In the genomic region with DNA sequence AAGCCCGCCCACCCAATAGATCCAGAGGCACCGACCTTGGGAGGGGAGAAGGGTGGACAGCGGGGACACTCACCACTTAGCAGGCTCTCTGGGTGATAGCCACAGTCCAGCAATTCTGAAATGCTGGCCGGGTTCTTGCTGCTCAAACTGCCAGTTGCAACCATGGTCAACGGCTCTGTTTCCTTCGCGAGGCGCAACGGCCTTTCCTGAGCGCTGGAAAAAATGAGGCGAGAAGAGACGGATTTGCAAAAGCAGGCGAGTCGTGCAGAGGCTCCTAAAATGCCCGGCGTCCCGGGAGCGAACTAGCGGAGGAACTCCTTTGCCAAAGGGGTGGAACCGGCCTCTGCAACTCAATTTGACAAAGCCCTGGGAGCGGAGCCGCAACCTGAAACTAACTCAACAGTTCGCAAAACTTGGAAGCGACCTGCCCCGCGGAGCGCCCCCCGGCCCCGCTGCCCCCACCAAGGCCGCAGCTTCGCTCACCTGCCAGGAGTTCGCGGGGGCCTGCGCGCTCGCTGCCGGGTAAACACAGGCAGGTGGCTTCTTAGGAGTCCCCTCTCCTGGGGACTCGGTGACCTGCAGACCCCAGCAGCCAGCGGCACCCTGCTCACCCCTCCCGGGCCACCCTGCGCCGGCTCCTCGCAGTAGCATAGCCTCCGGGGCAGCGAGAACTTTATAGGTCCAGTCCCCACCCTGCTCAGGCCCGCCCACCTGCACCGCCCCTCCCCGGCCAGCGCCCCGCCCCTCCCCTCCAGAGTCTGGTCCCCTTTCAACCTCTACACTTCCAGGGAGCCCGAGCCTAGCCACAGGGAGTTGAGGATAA, we compare ENCODE assay signal across 8 cellular contexts. TPM values are rescaled to one million over a fixed set of nuclear protein-coding genes. Genes with fewer than 3 reads are reported as not detected.
A peak's percentile ranks its signal among the peaks of the same experiment; 100 is the strongest.
DNase-seq lines count a peak whose midpoint lies in the region; ATAC-seq and TF ChIP-seq lines count a peak whose summit lies in the region.

A gene with protein sequence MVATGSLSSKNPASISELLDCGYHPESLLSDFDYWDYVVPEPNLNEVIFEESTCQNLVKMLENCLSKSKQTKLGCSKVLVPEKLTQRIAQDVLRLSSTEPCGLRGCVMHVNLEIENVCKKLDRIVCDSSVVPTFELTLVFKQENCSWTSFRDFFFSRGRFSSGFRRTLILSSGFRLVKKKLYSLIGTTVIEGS (minus strand): TSS at position 649 of the 823 bp plus-strand sequence. CDS start 485 bp downstream, at position 164.

- ATAC-seq in body of pancreas: peak; percentile 79
- ATAC-seq in HG03469 (IDR thresholded peaks at IDR 0.05; ENCODE audit: unreplicated experiment): no peak
- ATAC-seq in HG03095 (IDR thresholded peaks at IDR 0.05; ENCODE audit: unreplicated experiment): no peak

- H3K4me3 ChIP-seq in body of pancreas (peak within 1 kb of the TSS; percentile 48 to 65), skeletal muscle tissue (ENCODE audit: low read length in 3 of 3) (peak within 1 kb of the TSS; percentile 82 to 94 (median 91)), Karpas-422 (ENCODE audit: low read length) (no peak within 1 kb of the TSS)

- H2AFZ ChIP-seq in Karpas-422 (ENCODE audit: low read length): no peak within 1 kb of the TSS

- H3K9me3 ChIP-seq in body of pancreas (no peaks in the 10 kb centered on the region), skeletal muscle tissue (ENCODE audit: control insufficient read depth in 3 of 3, low read length in 3 of 3) (no peaks in the 10 kb centered on the region), Karpas-422 (ENCODE audit: low read length) (no peaks in the 10 kb centered on the region)

- no peaks in the 10 kb centered on the region for H3K9me2 ChIP-seq in Karpas-422 (replicated peaks; ENCODE audit: insufficient read depth, low read length)

- H3K4me1 ChIP-seq in body of pancreas (peaks cover 16% of the 10 kb centered on the region), skeletal muscle tissue (ENCODE audit: control insufficient read depth in 3 of 3, insufficient read depth in 3 of 3, low read length in 3 of 3) (peaks cover 10 to 16% (median 15%) of the 10 kb centered on the region in 3 donors), Karpas-422 (ENCODE audit: low read length) (no peaks in the 10 kb centered on the region)

- H3K36me3 ChIP-seq in body of pancreas (replicated peaks in 1 of 2; ENCODE audit: insufficient read depth in 1 of 2, low read depth in 2 of 2) (no peaks in the 10 kb centered on the region), skeletal muscle tissue (ENCODE audit: control insufficient read depth in 3 of 3, insufficient read depth in 3 of 3, low read length in 3 of 3) (peaks cover 5 to 37% (median 28%) of the 10 kb centered on the region in 3 donors), Karpas-422 (ENCODE audit: insufficient read depth, low read length) (no peaks in the 10 kb centered on the region)

- in situ Hi-C loops in G401 (cut with HindIII; ENCODE audit: low sequenced_read_pairs): no loop called here

- intact Hi-C loops in body of pancreas (cut with DNase I): no loop called here

- no peak within 1 kb of the TSS for H3K4me2 ChIP-seq in Karpas-422 (ENCODE audit: low read depth, low read length, poor library complexity, severe bottlenecking)

- H3K27me3 ChIP-seq in body of pancreas: no peaks in the 10 kb centered on the region
- no peaks in the 10 kb centered on the region for H3K27me3 ChIP-seq in skeletal muscle tissue (ENCODE audit: control insufficient read depth in 3 of 3, insufficient read depth in 3 of 3, low read length in 3 of 3)
- H3K27me3 ChIP-seq in Karpas-422 (ENCODE audit: low read length): no peaks in the 10 kb centered on the region

- DNase-seq in G401 (ENCODE audit: low spot score): peak; percentile 37
- peak; percentile 47 for DNase-seq in M059J (ENCODE audit: low read depth)
- DNase-seq in body of pancreas: peak; percentile 33 to 63 (median 44)
- peak; percentile 34 for DNase-seq in iris pigment epithelial cell (ENCODE audit: low read depth)
- DNase-seq in Karpas-422: no peak

- no peaks in the 10 kb centered on the region for H4K20me1 ChIP-seq in Karpas-422 (ENCODE audit: insufficient read depth, low read depth, low read length)

- H3K79me2 ChIP-seq in Karpas-422 (ENCODE audit: low read length): no peaks in the 10 kb centered on the region

- TF ChIP-seq CTCF in body of pancreas (IDR thresholded peaks at IDR 0.05): no peak

- H3K27ac ChIP-seq in body of pancreas (no peak within 1 kb of the TSS), skeletal muscle tissue (ENCODE audit: low read depth, low read length) (peak within 1 kb of the TSS; percentile 84), Karpas-422 (ENCODE audit: low read length) (no peak within 1 kb of the TSS)

- TF ChIP-seq POLR2A in body of pancreas (IDR thresholded peaks at IDR 0.05): peak in 1 of 3 donors; percentile 18

- H3K9ac ChIP-seq in skeletal muscle tissue (ENCODE audit: low read depth in 1 of 3, low read length in 3 of 3): peak within 1 kb of the TSS; percentile 86 to 97 (median 96)
- H3K9ac ChIP-seq in Karpas-422 (ENCODE audit: low read length): no peak within 1 kb of the TSS

- 1 to 3% methylated on average over 24 to 44 of the region's 51 CpGs for WGBS in body of pancreas, 2 donors

RNA-seq across cellular contexts. Expression of the gene that starts here (rescaled TPM):
- total RNA-seq in G401 (2014; rRNA removed; shearing (Covaris generic)): 0.27 TPM in 1 of 2 replicates, not detected in the other
- 2.7 and 5.5 TPM in 2 replicates for total RNA-seq in M059J (2014; rRNA removed; shearing (Covaris generic))
- total RNA-seq in body of pancreas: 1 to 10 TPM in 1 of 2 donors, not detected in 1; 1.0 TPM
- 61.6 TPM for total RNA-seq in skeletal muscle tissue
- total RNA-seq in Karpas-422 (2014; rRNA removed; shearing (Covaris generic); ENCODE audit: low replicate concordance): not detected in 2 replicates

Comparison
In these comparisons a context has a peak if more than half of its experiments do, and no peak if none do; other contexts are left out.
1. Peak in DNase-seq in G401; RNA of the gene not detected or under 1 TPM.